ENCODE assay signal across 2 cellular contexts in the genomic region with DNA sequence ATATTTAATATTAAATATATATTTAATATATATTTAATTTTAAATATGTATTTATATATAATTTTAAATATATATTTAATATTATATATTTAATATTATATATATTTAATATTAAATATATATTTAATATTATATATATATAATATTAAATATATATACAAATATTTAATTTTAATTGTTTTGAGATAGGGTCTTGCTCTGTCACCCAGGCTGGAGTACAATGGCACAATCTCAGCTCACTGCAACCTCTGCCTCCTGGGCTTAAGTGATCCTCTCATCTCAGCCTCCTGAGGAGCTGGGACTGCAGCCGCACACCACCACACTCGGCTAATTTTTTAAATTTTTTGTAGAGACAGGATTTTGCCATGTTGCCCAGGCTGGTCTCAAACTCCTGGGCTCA. TPM values are rescaled to one million over a fixed set of nuclear protein-coding genes. Genes with fewer than 3 reads are reported as not detected.
"Had no signal": no experiment of that assay in that cellular context is flagged by ENCODE, and none has a peak within 500 bp of the region (broad histone marks: within the 10 kb centered on the region; RNA-seq: fewer than 3 reads in every experiment).

No MANE protein-coding gene starts in this region.

RNA-seq across cellular contexts. Expression of gene SLC2A5, which starts 54.2 kb away (rescaled TPM):
- total RNA-seq: HT-29, SJSA1 had no signal
